12 cellular contexts compared by ENCODE assay signal in the genomic region with DNA sequence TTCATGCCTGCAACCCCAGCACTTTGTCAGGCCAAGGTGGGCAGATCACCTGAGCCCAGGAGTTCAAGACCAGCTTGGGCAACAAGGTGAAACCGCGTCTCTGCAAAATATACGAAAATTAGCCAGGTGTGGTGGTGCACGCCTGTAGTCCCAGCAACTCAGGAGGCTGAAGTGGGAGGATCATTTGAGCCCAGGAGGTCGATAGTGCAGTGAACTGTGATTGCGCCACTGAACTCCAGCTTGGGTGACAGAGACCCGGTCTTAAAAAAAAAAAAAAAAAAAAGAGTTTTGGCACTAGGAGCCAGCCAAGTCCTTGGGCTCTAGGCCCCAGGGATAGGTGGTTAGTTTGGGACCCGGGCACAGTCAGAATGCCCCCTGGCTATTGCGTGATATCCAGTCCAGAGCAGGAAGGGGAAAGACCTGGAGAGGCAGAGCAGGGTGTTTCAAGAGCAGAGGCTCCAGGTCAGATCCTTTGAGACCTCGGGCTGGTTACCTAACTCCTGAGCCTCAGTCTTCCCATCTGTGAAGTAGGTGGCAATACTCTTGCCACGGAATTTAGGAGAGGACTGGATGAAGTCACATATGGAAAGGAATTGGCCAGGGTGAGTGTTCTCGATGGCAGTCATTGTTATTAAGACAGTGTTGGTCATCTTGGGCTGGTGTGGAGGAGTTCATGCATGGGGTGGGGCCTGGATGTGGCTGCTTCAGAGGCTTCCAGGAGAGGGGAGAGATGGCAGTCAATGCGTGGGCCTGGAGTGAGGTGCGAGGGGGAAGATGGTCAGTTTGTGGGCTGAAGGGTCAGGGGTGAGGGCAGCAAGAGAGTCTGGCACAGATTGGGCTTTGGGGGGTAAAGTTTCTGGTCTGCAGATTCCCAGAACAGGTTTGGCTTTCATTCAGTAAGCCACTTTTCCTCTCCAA. TPM values are rescaled to one million over a fixed set of nuclear protein-coding genes. Genes with fewer than 3 reads are reported as not detected.
DNase-seq lines count a peak whose midpoint lies in the region; ATAC-seq and TF ChIP-seq lines count a peak whose summit lies in the region.
"Had no signal": no experiment of that assay in that cellular context is flagged by ENCODE, and none has a peak within 500 bp of the region (broad histone marks: within the 10 kb centered on the region; RNA-seq: fewer than 3 reads in every experiment).

No MANE protein-coding gene starts in this region.

- BruUV-seq in MCF 10A (replicated peaks; lab: Mats Ljungman, UMichigan), result no TSS peak
- no TSS peak for BruUV-seq in PC-9 (replicated peaks; lab: Mats Ljungman, UMichigan)

- no peaks in the 10 kb centered on the region for H3K9me3 ChIP-seq in breast epithelium
- no peaks in the 10 kb centered on the region for H3K9me3 ChIP-seq in PC-9 (ENCODE audit: insufficient read depth, low read depth)

- H3K9me3 Mint-ChIP-seq in MCF 10A (ENCODE audit: unreplicated experiment), result no peaks in the 10 kb centered on the region
- H3K9me3 Mint-ChIP-seq in stimulated activated memory B cell treated with anti-CD40 and anti-IgM and Interleukin-4, amounts not matched to agents 10 μg/mL and 1 μg/mL and 100 μg/mL, for 72 hours, result no peaks in the 10 kb centered on the region
- no peaks in the 10 kb centered on the region for H3K9me3 Mint-ChIP-seq in activated CD4-positive, alpha-beta memory T cell treated with anti-CD3 and anti-CD28 coated beads for 36 hours

- peak overlapping the region in 1 of 2 donors; percentile 93 for H3K27ac ChIP-seq in breast epithelium
- H3K27ac ChIP-seq in PC-9, result no peak overlapping the region

- H3K4me1 Mint-ChIP-seq in MCF 10A (ENCODE audit: insufficient read depth, unreplicated experiment), result peaks cover 63% of the 10 kb centered on the region
- H3K4me1 Mint-ChIP-seq in stimulated activated memory B cell treated with anti-CD40 and anti-IgM and Interleukin-4, amounts not matched to agents 10 μg/mL and 1 μg/mL and 100 μg/mL, for 72 hours, result peaks cover 78% of the 10 kb centered on the region
- H3K4me1 Mint-ChIP-seq in activated CD4-positive, alpha-beta memory T cell treated with anti-CD3 and anti-CD28 coated beads for 36 hours (ENCODE audit: low read depth), result peaks cover 49% of the 10 kb centered on the region

- 0 out of 2 replicates have a peak overlapping the region, but pooled peaks have one; percentile 88 for H3K4me2 ChIP-seq in PC-9

- no peaks in the 10 kb centered on the region for H3K27me3 Mint-ChIP-seq in MCF 10A (ENCODE audit: insufficient read depth, unreplicated experiment)
- H3K27me3 Mint-ChIP-seq in stimulated activated memory B cell treated with anti-CD40 and anti-IgM and Interleukin-4, amounts not matched to agents 10 μg/mL and 1 μg/mL and 100 μg/mL, for 72 hours, result no peaks in the 10 kb centered on the region
- H3K27me3 Mint-ChIP-seq in activated CD4-positive, alpha-beta memory T cell treated with anti-CD3 and anti-CD28 coated beads for 36 hours, result no peaks in the 10 kb centered on the region

- no peak for ATAC-seq in stimulated activated memory B cell treated with anti-CD40 and anti-IgM and Interleukin-4, amounts not matched to agents 10 μg/mL and 1 μg/mL and 100 μg/mL, for 72 hours
- no peak for ATAC-seq in HG02840 (IDR thresholded peaks at IDR 0.05; ENCODE audit: low FRiP score, unreplicated experiment)

- peak overlapping the region; percentile 57 for H3K27ac Mint-ChIP-seq in MCF 10A (ENCODE audit: low read depth, unreplicated experiment)
- peak overlapping the region; percentile 23 for H3K27ac Mint-ChIP-seq in stimulated activated memory B cell treated with anti-CD40 and anti-IgM and Interleukin-4, amounts not matched to agents 10 μg/mL and 1 μg/mL and 100 μg/mL, for 72 hours
- H3K27ac Mint-ChIP-seq in activated CD4-positive, alpha-beta memory T cell treated with anti-CD3 and anti-CD28 coated beads for 36 hours, result no peak overlapping the region

- H2AFZ ChIP-seq in PC-9, result no peak overlapping the region

- H3K79me2 ChIP-seq in PC-9 (ENCODE audit: low read depth), result peaks cover 76% of the 10 kb centered on the region

- no peak for TF ChIP-seq POLR2A in breast epithelium (IDR thresholded peaks at IDR 0.05)

- H3K4me1 ChIP-seq in breast epithelium (peaks cover 21 to 44% of the 10 kb centered on the region in 2 donors), PC-9 (replicated peaks; ENCODE audit: insufficient read depth) (peaks cover 25% of the 10 kb centered on the region)

- H4K20me1 ChIP-seq in PC-9 (ENCODE audit: insufficient read depth), result peaks cover 61% of the 10 kb centered on the region

- POLR2A ChIA-PET in MCF 10A (lab: Yijun Ruan, JAX) (interaction anchor here (1.3 kb wide), 1 partner anchor 8 kb away, joined by 3 read pairs; no protein-coding TSS in a partner anchor), PC-9 (lab: Charles Lee; ENCODE audit: unreplicated experiment) (no interaction called here)
- POLR2A ChIA-PET in activated CD4-positive, alpha-beta memory T cell treated with anti-CD3 and anti-CD28 coated beads for 36 hours (lab: Charles Lee), result no interaction called here

- H3K27me3 ChIP-seq in breast epithelium, result no peaks in the 10 kb centered on the region
- H3K27me3 ChIP-seq in PC-9 (ENCODE audit: insufficient read depth, low read depth), result no peaks in the 10 kb centered on the region

- DNase-seq in MCF 10A (ENCODE audit: unreplicated experiment), result no peak
- DNase-seq in breast epithelium (ENCODE audit: low spot score in 2 of 2), result no peak
- no peak for DNase-seq in PC-9
- DNase-seq in epithelial cell of proximal tubule (ENCODE audit: low read depth), result no peak
- DNase-seq in activated CD4-positive, alpha-beta memory T cell treated with anti-CD3 and anti-CD28 coated beads for 36 hours, result no peak
- DNase-seq in HT-29 (ENCODE audit: low spot score), result no peak
- DNase-seq: activated effector memory CD4-positive, alpha-beta T cell treated with anti-CD3 and anti-CD28 coated beads, Interleukin-2, amount 50 U/mL, for 16 hours; effector memory CD4-positive, alpha-beta T cell; foreskin melanocyte; NCI-H1048 had no signal

- TF ChIP-seq CTCF in MCF 10A (IDR thresholded peaks at IDR 0.05; ENCODE audit: unreplicated experiment), result no peak
- no peak for TF ChIP-seq CTCF in breast epithelium (IDR thresholded peaks at IDR 0.05)
- no peak for TF ChIP-seq CTCF in PC-9 (conservative IDR thresholded peaks at IDR 0.05)
- no peak for TF ChIP-seq CTCF in epithelial cell of proximal tubule (conservative IDR thresholded peaks at IDR 0.05; ENCODE audit: low read depth, low read length)

- H3K9me2 ChIP-seq in PC-9 (ENCODE audit: insufficient read depth), result no peaks in the 10 kb centered on the region

- CTCF ChIA-PET in MCF 10A (lab: Yijun Ruan, JAX) (interaction anchor here (0.6 kb wide), 1 partner anchor 45 kb away, joined by 3 read pairs; no protein-coding TSS in a partner anchor), PC-9 (lab: Charles Lee) (no interaction called here)
- CTCF ChIA-PET in activated CD4-positive, alpha-beta memory T cell treated with anti-CD3 and anti-CD28 coated beads for 36 hours (lab: Charles Lee), result no interaction called here

- peaks cover 19% of the 10 kb centered on the region for H3K36me3 Mint-ChIP-seq in MCF 10A (ENCODE audit: insufficient read depth, unreplicated experiment)
- peaks cover 14% of the 10 kb centered on the region for H3K36me3 Mint-ChIP-seq in stimulated activated memory B cell treated with anti-CD40 and anti-IgM and Interleukin-4, amounts not matched to agents 10 μg/mL and 1 μg/mL and 100 μg/mL, for 72 hours
- H3K36me3 Mint-ChIP-seq in activated CD4-positive, alpha-beta memory T cell treated with anti-CD3 and anti-CD28 coated beads for 36 hours, result peaks cover 8% of the 10 kb centered on the region

- no peaks in the 10 kb centered on the region for H3K36me3 ChIP-seq in breast epithelium
- H3K36me3 ChIP-seq in PC-9 (ENCODE audit: low read depth), result no peaks in the 10 kb centered on the region

- H3K4me3 ChIP-seq in breast epithelium, result peak overlapping the region in 1 of 3 donors; percentile 91
- no peak overlapping the region for H3K4me3 ChIP-seq in PC-9
- peak overlapping the region; percentile 87 for H3K4me3 ChIP-seq in epithelial cell of proximal tubule (ENCODE audit: low read depth, low read length)

- H3K4me3 Mint-ChIP-seq in MCF 10A (ENCODE audit: unreplicated experiment), result no peak overlapping the region
- H3K4me3 Mint-ChIP-seq in stimulated activated memory B cell treated with anti-CD40 and anti-IgM and Interleukin-4, amounts not matched to agents 10 μg/mL and 1 μg/mL and 100 μg/mL, for 72 hours, result no peak overlapping the region
- no peak overlapping the region for H3K4me3 Mint-ChIP-seq in activated CD4-positive, alpha-beta memory T cell treated with anti-CD3 and anti-CD28 coated beads for 36 hours

- H3F3A ChIP-seq in PC-9 (ENCODE audit: insufficient read depth, low read depth), result peaks cover 13% of the 10 kb centered on the region; the same call in 1 of the 2 replicates

- intact Hi-C loops in MCF 10A (cut with micrococcal nuclease), result loop anchor here (10.0 kb wide), 2 partner anchors 149 to 239 kb away; partner anchors contain the start of gene EXOC3L2
- intact Hi-C loops in breast epithelium (cut with DNase I; ENCODE audit: low total_unique reads), result no loop called here
- intact Hi-C loops in PC-9 (cut with micrococcal nuclease; ENCODE audit: unreplicated experiment), result loop anchor here (10.0 kb wide), 2 partner anchors 149 to 309 kb away; partner anchors contain the start of genes EXOC3L2, POLR1G and PPP1R13L
- intact Hi-C loops in activated CD4-positive, alpha-beta memory T cell treated with anti-CD3 and anti-CD28 coated beads for 36 hours (cut with micrococcal nuclease), result no loop called here

RNA-seq across cellular contexts. Expression of gene PPP1R37, which starts 2.8 kb away (rescaled TPM):
- total RNA-seq in MCF 10A (2022), result 22.0 and 22.5 TPM in 2 replicates
- 10 to 100 TPM; 18.6 to 50.8 (median 33.8) TPM for total RNA-seq in breast epithelium
- 41.1 and 49.5 TPM in 2 replicates for total RNA-seq in PC-9 (2021)
- 42.5 and 64.0 TPM in 2 replicates for total RNA-seq in epithelial cell of proximal tubule
- 10 to 100 TPM; 12.7 to 13.1 TPM for total RNA-seq in activated CD4-positive, alpha-beta memory T cell treated with anti-CD3 and anti-CD28 coated beads for 36 hours
- 108 and 128 TPM in 2 replicates for total RNA-seq in HT-29 (2014; rRNA removed; shearing (Covaris generic))

RNA-seq across cellular contexts. Expression of gene GEMIN7, which starts 16.7 kb away (rescaled TPM):
- total RNA-seq in MCF 10A (2022) (21.0 and 21.8 TPM in 2 replicates), breast epithelium (10 to 100 TPM; 21.3 to 35.1 (median 22.1) TPM), PC-9 (2021) (29.6 and 30.6 TPM in 2 replicates), epithelial cell of proximal tubule (38.2 and 58.2 TPM in 2 replicates)
- total RNA-seq in activated CD4-positive, alpha-beta memory T cell treated with anti-CD3 and anti-CD28 coated beads for 36 hours, result 10 to 100 TPM; 29.8 to 30.1 TPM
- 113 and 137 TPM in 2 replicates for total RNA-seq in HT-29 (2014; rRNA removed; shearing (Covaris generic))

RNA-seq across cellular contexts. Expression of gene ZNF296, which starts 19.5 kb away (rescaled TPM):
- total RNA-seq in MCF 10A (2022) (2.0 and 2.7 TPM in 2 replicates), breast epithelium (1 to 10 TPM in 2 of 3 donors, under 1 TPM in 1; 0.98 to 1.9 (median 1.3) TPM), PC-9 (2021) (3.1 and 3.7 TPM in 2 replicates), epithelial cell of proximal tubule (1.7 and 3.0 TPM in 2 replicates)
- total RNA-seq in activated CD4-positive, alpha-beta memory T cell treated with anti-CD3 and anti-CD28 coated beads for 36 hours, result 1 to 10 TPM; 3.2 to 3.6 TPM
- total RNA-seq in HT-29 (2014; rRNA removed; shearing (Covaris generic)), result 1.5 and 1.7 TPM in 2 replicates

RNA-seq across cellular contexts. Expression of gene CLASRP, which starts 56.9 kb away (rescaled TPM):
- total RNA-seq in MCF 10A (2022) (71.7 and 83.5 TPM in 2 replicates), breast epithelium (10 to 100 TPM; 49.9 to 80.3 (median 57.0) TPM), PC-9 (2021) (74.1 and 76.8 TPM in 2 replicates), epithelial cell of proximal tubule (38.8 and 58.1 TPM in 2 replicates)
- total RNA-seq in activated CD4-positive, alpha-beta memory T cell treated with anti-CD3 and anti-CD28 coated beads for 36 hours, result 10 to 100 TPM; 89.6 to 98.4 TPM
- 90.2 and 99.9 TPM in 2 replicates for total RNA-seq in HT-29 (2014; rRNA removed; shearing (Covaris generic))

Comparison
In these comparisons a context has a peak if more than half of its experiments do, and no peak if none do; other contexts are left out.
1. intact Hi-C loops: an anchor here in MCF 10A (10.0 kb wide) and PC-9 (10.0 kb wide); none called in breast epithelium and activated CD4-positive, alpha-beta memory T cell treated with anti-CD3 and anti-CD28 coated beads for 36 hours.